In the genomic region with DNA sequence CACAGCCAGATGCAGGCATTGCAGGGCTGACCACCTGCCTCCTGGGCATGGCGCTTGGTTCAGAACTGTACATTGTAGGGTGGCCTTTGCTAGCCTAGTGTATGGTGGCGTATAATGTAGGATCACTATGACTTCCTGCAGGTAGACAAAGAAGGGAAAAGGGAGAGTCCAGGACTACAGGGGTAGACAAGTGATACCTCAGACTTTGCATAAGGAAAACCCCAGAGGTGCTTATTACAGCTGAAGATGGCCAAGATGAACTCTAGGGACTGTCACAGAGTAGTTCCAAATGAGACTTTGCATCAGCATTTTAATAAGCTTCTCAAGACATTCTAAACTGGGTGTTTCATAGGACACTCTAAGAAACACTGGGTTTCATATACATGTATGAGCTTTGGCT, we compare ENCODE assay signal across 17 cellular contexts.
DNase-seq lines count a peak whose midpoint lies in the region; ATAC-seq and TF ChIP-seq lines count a peak whose summit lies in the region.
"Had no signal": no experiment of that assay in that cellular context is flagged by ENCODE, and none has a peak within 500 bp of the region (broad histone marks: within the 10 kb centered on the region; RNA-seq: fewer than 3 reads in every experiment).

No MANE protein-coding gene starts in this region.

- H3K9me3 ChIP-seq in heart right ventricle, result peaks cover 0 to 4% (median 0%) of the 10 kb centered on the region in 11 donors
- H3K9me3 ChIP-seq: breast epithelium, gastrocnemius medialis, vagina had no signal

- H3K36me3 Mint-ChIP-seq in HFFc6 (ENCODE audit: low read depth), result peaks cover 23% of the 10 kb centered on the region
- peaks cover 14% of the 10 kb centered on the region for H3K36me3 Mint-ChIP-seq in activated naive CD4-positive, alpha-beta T cell treated with anti-CD3 and anti-CD28 coated beads for 36 hours (ENCODE audit: low read depth)

- H3K27me3 ChIP-seq in heart right ventricle, result no peaks in the 10 kb centered on the region
- H3K27me3 ChIP-seq: breast epithelium, gastrocnemius medialis, vagina had no signal

- peaks cover 0 to 4% (median 0%) of the 10 kb centered on the region in 9 donors for H3K4me1 ChIP-seq in heart right ventricle
- H3K4me1 ChIP-seq: breast epithelium, gastrocnemius medialis had no signal

- peak overlapping the region; percentile 39 for H3K27ac Mint-ChIP-seq in HFFc6
- H3K27ac Mint-ChIP-seq in activated naive CD4-positive, alpha-beta T cell treated with anti-CD3 and anti-CD28 coated beads for 36 hours, result no peak overlapping the region
- H3K27ac Mint-ChIP-seq: activated CD8-positive, alpha-beta T cell treated with anti-CD3 and anti-CD28 coated beads for 36 hours had no signal

- no peaks in the 10 kb centered on the region for H3K27me3 Mint-ChIP-seq in HFFc6 (ENCODE audit: insufficient read depth)
- no peaks in the 10 kb centered on the region for H3K27me3 Mint-ChIP-seq in activated naive CD4-positive, alpha-beta T cell treated with anti-CD3 and anti-CD28 coated beads for 36 hours (ENCODE audit: low read depth)
- H3K27me3 Mint-ChIP-seq: activated CD8-positive, alpha-beta T cell treated with anti-CD3 and anti-CD28 coated beads for 36 hours had no signal

- no peak overlapping the region for H3K27ac ChIP-seq in heart right ventricle
- H3K27ac ChIP-seq: breast epithelium, gastrocnemius medialis, vagina had no signal

- intact Hi-C loops in heart right ventricle (cut with DNase I), result no loop called here
- intact Hi-C loops in activated naive CD4-positive, alpha-beta T cell treated with anti-CD3 and anti-CD28 coated beads for 36 hours (cut with micrococcal nuclease), result no loop called here

- whole genome bisulfite sequencing in heart right ventricle, 2 donors, result 96 to 97% methylated on average over 2 of the region's 2 CpGs

- H3K4me3 ChIP-seq in GM12864 (ENCODE audit: low read depth, low read length) (no peak overlapping the region), heart right ventricle (no peak overlapping the region)
- H3K4me3 ChIP-seq: breast epithelium, gastrocnemius medialis, vagina had no signal

- CTCF ChIA-PET in activated naive CD4-positive, alpha-beta T cell treated with anti-CD3 and anti-CD28 coated beads for 36 hours (lab: Charles Lee), result no interaction called here

- ATAC-seq in GM19043 (IDR thresholded peaks at IDR 0.05; ENCODE audit: low read depth, unreplicated experiment) (peak; percentile 42), HG03354 (IDR thresholded peaks at IDR 0.05; ENCODE audit: poor library complexity, severe bottlenecking, unreplicated experiment) (peak; percentile 32), heart right ventricle (no peak)
- ATAC-seq: activated CD8-positive, alpha-beta T cell treated with anti-CD3 and anti-CD28 coated beads for 36 hours; gastrocnemius medialis; HepG2 had no signal

- peaks cover 35% of the 10 kb centered on the region for H3K4me1 Mint-ChIP-seq in HFFc6 (ENCODE audit: low read depth)
- H3K4me1 Mint-ChIP-seq in activated naive CD4-positive, alpha-beta T cell treated with anti-CD3 and anti-CD28 coated beads for 36 hours (ENCODE audit: low read depth), result no peaks in the 10 kb centered on the region

- no peak for TF ChIP-seq CTCF in GM12864 (IDR thresholded peaks at IDR 0.05; ENCODE audit: low read depth, low read length, missing control alignments)
- no peak for TF ChIP-seq CTCF in HFFc6 (IDR thresholded peaks at IDR 0.05)
- TF ChIP-seq CTCF in heart right ventricle (IDR thresholded peaks at IDR 0.05), result no peak

- H3K4me3 Mint-ChIP-seq in HFFc6, result no peak overlapping the region
- no peak overlapping the region for H3K4me3 Mint-ChIP-seq in activated naive CD4-positive, alpha-beta T cell treated with anti-CD3 and anti-CD28 coated beads for 36 hours
- H3K4me3 Mint-ChIP-seq: activated CD8-positive, alpha-beta T cell treated with anti-CD3 and anti-CD28 coated beads for 36 hours had no signal

- H3K36me3 ChIP-seq in heart right ventricle, result peaks cover 0 to 5% (median 0%) of the 10 kb centered on the region in 9 donors
- H3K36me3 ChIP-seq: breast epithelium, vagina had no signal

- no peaks in the 10 kb centered on the region for H3K9me3 Mint-ChIP-seq in HFFc6
- H3K9me3 Mint-ChIP-seq in activated naive CD4-positive, alpha-beta T cell treated with anti-CD3 and anti-CD28 coated beads for 36 hours, result no peaks in the 10 kb centered on the region
- H3K9me3 Mint-ChIP-seq: activated CD8-positive, alpha-beta T cell treated with anti-CD3 and anti-CD28 coated beads for 36 hours had no signal

- DNase-seq in GM12864 (ENCODE audit: low read depth) (peak; percentile 18), HFFc6 (no peak), heart right ventricle (no peak), NCI-H187 treated with DMSO at 0.1 percent for 48 hours (lab: John Stamatoyannopoulos, UW) (no peak), hypothalamus (lab: John Stamatoyannopoulos, UW) (no peak)
- no peak for DNase-seq in activated naive CD4-positive, alpha-beta T cell treated with anti-CD3 and anti-CD28 coated beads for 36 hours
- DNase-seq: ACHN; activated CD8-positive, alpha-beta T cell treated with anti-CD3 and anti-CD28 coated beads for 36 hours; Calu3; gastrocnemius medialis; kidney; NCI-H524 had no signal

Comparison
In these comparisons a context has a peak if more than half of its experiments do, and no peak if none do; other contexts are left out.
1. ATAC-seq: peak in GM19043 (single experiment) and HG03354 (single experiment); none in heart right ventricle (0 of 8).